ENCODE assay signal across 8 cellular contexts in the genomic region with DNA sequence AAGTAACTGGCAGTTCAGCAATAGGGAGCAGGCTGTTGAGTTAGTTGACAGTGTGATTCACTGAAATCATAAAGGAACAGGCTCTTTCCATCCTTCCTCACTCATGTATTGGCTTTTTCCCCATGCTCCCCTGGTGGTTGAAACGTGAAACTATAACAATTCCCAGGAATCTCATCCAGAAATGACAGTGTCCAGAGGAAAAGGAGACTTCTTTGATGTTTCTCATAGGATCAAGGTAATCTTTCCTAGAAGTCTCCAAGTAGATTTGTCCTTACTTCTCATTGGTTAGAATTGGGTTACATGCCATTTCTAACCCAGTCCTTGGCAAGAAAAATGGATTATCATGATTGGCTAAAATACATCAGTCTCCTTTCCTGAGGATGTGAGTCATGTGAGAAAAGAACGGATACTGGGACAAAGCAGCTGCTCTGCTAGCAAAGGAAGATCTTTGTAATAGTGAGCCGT. TPM values are rescaled to one million over a fixed set of nuclear protein-coding genes. Genes with fewer than 3 reads are reported as not detected.
DNase-seq lines count a peak whose midpoint lies in the region; ATAC-seq and TF ChIP-seq lines count a peak whose summit lies in the region.

No MANE protein-coding gene starts in this region.

- H3K79me2 ChIP-seq in mesendoderm (ENCODE audit: control insufficient read depth, insufficient read depth, low read length): peaks cover 2% of the 10 kb centered on the region

- peaks cover 2% of the 10 kb centered on the region for H3K36me3 ChIP-seq in mesendoderm (ENCODE audit: control insufficient read depth, insufficient read depth, low read length)

- ATAC-seq in T-cell (replicated peaks in 1 of 4): no peak

- peaks cover 41% of the 10 kb centered on the region for H3K36me3 Mint-ChIP-seq in T-cell

- no peaks in the 10 kb centered on the region for H3K27me3 ChIP-seq in mesendoderm (ENCODE audit: insufficient read depth, low read length, poor library complexity)

- H3K18ac ChIP-seq in mesendoderm (ENCODE audit: low read length): no peak overlapping the region

- peak overlapping the region in 1 of 2 donors; percentile 16 for H3K27ac Mint-ChIP-seq in T-cell

- no peak overlapping the region for H2BK120ac ChIP-seq in mesendoderm (ENCODE audit: low read depth, low read length)

- peaks cover 2% of the 10 kb centered on the region for H3K79me1 ChIP-seq in mesendoderm (ENCODE audit: low read length)

- H3K4me1 Mint-ChIP-seq in T-cell: peaks cover 9 to 20% (median 18%) of the 10 kb centered on the region in 3 donors

- no peak for TF ChIP-seq POLR2A in NB4 (IDR thresholded peaks at IDR 0.05; ENCODE audit: extremely low read depth, insufficient read length)

- in situ Hi-C loops in KBM-7 (cut with MboI; ENCODE audit: low pct_unique_long_range_greater_than_20kb, low sequenced_read_pairs): no loop called here

- peak; percentile 52 for DNase-seq in AG20443 (ENCODE audit: low spot score)
- DNase-seq in NB4 (ENCODE audit: low read depth): no peak
- peak; percentile 57 for DNase-seq in dedifferentiated amniotic fluid mesenchymal stem cell (ENCODE audit: extremely low spot score)
- DNase-seq in mesendoderm: peak; percentile 45
- no peak for DNase-seq in KBM-7
- no peak for DNase-seq in T-cell
- DNase-seq in DMS153 treated with DMSO at 0.1 percent for 48 hours (lab: John Stamatoyannopoulos, UW; ENCODE audit: unreplicated experiment): no peak
- no peak for DNase-seq in stimulated activated CD4-positive, alpha-beta T cell treated with anti-CD3 and anti-CD28 coated beads, Interleukin-4, amount 100 ng/mL, for 1 hour

- no peak overlapping the region for H3K4ac ChIP-seq in mesendoderm (ENCODE audit: low read depth, low read length)

- no peak overlapping the region for H3K4me3 Mint-ChIP-seq in T-cell

- H3K4me3 ChIP-seq in NB4 (ENCODE audit: low read depth, low read length) (no peak overlapping the region), mesendoderm (ENCODE audit: low read length) (no peak overlapping the region)

- H3K4me1 ChIP-seq in mesendoderm (ENCODE audit: control insufficient read depth, low read depth, low read length): no peaks in the 10 kb centered on the region

- no peak overlapping the region for H3K4me2 ChIP-seq in mesendoderm (ENCODE audit: low read length)

- CTCF ChIA-PET in T-cell (lab: Charles Lee): interaction anchor here (0.5 to 0.6 kb wide), 2 partner anchors 15 to 217 kb away, joined by 3 to 6 read pairs; no protein-coding TSS in a partner anchor

- no CpG with 5 or more reads among the region's 3 CpGs for WGBS in mesendoderm (ENCODE audit: extremely low coverage, insufficient coverage, low lambda C conversion rate)

- no peak overlapping the region for H3K23ac ChIP-seq in mesendoderm (ENCODE audit: low read length)

- H4K5ac ChIP-seq in mesendoderm (ENCODE audit: low read length): no peak overlapping the region

- no peak overlapping the region for H4K8ac ChIP-seq in mesendoderm (ENCODE audit: low read depth, low read length)

- no peak overlapping the region for H3K56ac ChIP-seq in mesendoderm (ENCODE audit: low read length)

- H3K27ac ChIP-seq in mesendoderm (ENCODE audit: low read depth, low read length): no peak overlapping the region

- POLR2A ChIA-PET in T-cell (lab: Charles Lee): no interaction called here

- no peak overlapping the region for H2BK5ac ChIP-seq in mesendoderm (ENCODE audit: low read length)

- no peaks in the 10 kb centered on the region for H3K9me3 Mint-ChIP-seq in T-cell

- no peak overlapping the region for H3K9ac ChIP-seq in mesendoderm (ENCODE audit: low read length)

- no peaks in the 10 kb centered on the region for H3K27me3 Mint-ChIP-seq in T-cell

- no peak overlapping the region for H2BK15ac ChIP-seq in mesendoderm (replicated peaks; ENCODE audit: low read depth)

- TF ChIP-seq CTCF in NB4 (IDR thresholded peaks at IDR 0.05; ENCODE audit: low read depth, low read length): peak; percentile 11

- no peak overlapping the region for H2AK5ac ChIP-seq in mesendoderm (ENCODE audit: low read length)

RNA-seq across cellular contexts. Expression of gene TTC19, which starts 14.4 kb away (rescaled TPM):
- polyA plus RNA-seq in mesendoderm (2013, experiment 1 of 2): 31.5 TPM
- 32.0 TPM for polyA plus RNA-seq in mesendoderm (2013, experiment 2 of 2)
- 10 to 100 TPM; 39.2 to 58.6 (median 42.2) TPM for total RNA-seq in T-cell

RNA-seq across cellular contexts. Expression of gene ZSWIM7, which starts 14.5 kb away (rescaled TPM):
- 34.6 TPM for polyA plus RNA-seq in mesendoderm (2013, experiment 1 of 2)
- 33.3 TPM for polyA plus RNA-seq in mesendoderm (2013, experiment 2 of 2)
- total RNA-seq in T-cell: 10 to 100 TPM; 18.1 to 28.7 (median 22.8) TPM

Comparison
In these comparisons a context has a peak if more than half of its experiments do, and no peak if none do; other contexts are left out.
1. DNase-seq: peak in AG20443 (single experiment), dedifferentiated amniotic fluid mesenchymal stem cell (single experiment) and mesendoderm (single experiment); none in NB4 (single experiment), KBM-7 (single experiment), T-cell (0 of 34), DMS153 treated with DMSO at 0.1 percent for 48 hours (single experiment) and stimulated activated CD4-positive, alpha-beta T cell treated with anti-CD3 and anti-CD28 coated beads, Interleukin-4, amount 100 ng/mL, for 1 hour (single experiment).